In the genomic region with DNA sequence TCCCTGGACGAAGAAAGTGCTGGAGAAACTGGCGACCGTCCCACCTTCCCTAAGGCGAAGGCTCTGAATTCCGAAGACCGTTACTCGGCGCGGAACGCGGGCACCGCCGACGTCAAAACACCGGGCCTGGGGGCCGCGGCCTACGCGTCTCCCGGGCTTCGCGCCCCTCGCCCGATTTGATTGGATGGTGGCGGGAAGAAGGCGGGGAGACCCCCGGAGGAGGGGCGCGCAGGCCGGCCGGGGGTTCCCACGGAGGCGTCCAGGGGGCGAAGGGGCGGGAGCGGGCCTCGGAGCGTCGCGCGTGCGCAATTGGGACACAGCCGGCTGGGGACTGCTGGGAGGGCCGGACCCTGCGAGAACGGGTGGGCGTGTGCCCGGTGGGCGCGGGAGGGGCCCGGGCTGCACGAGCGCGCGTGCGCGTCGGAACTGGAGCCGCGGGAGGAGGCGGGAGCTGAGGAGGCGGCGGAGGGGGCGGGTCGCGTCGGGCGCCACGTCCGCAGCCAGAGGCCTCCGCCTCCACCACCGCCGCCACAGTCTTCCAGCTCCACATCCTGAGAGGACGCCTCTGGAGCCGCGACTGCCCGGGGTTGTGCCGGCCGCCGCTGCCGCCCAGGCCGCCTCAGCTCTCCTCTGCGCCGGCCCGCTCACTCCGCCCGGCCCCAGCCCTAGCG, we compare ENCODE assay signal across 8 cellular contexts.
DNase-seq lines count a peak whose midpoint lies in the region; FAIRE-seq and TF ChIP-seq lines count a peak whose summit lies in the region.

Gene TMEM263, plus strand, starts transcription at position 531 of the 671 bp plus-strand sequence. CDS start 11,210 bp downstream, outside the sequence.

- peak within 1 kb of the TSS; percentile 81 for H3K4me3 ChIP-seq in Loucy (ENCODE audit: low read length, poor library complexity, severe bottlenecking)
- H3K4me3 ChIP-seq in neuron (ENCODE audit: low read length), result peak within 1 kb of the TSS; percentile 82

- H3K36me3 ChIP-seq in ES-I3 (ENCODE audit: insufficient read depth, low read length) (no peaks in the 10 kb centered on the region), Loucy (ENCODE audit: insufficient read depth, low read length) (no peaks in the 10 kb centered on the region), neuron (ENCODE audit: insufficient read depth, low read length) (no peaks in the 10 kb centered on the region)

- peak; percentile 48 for FAIRE-seq in H54 (lab: Jason Lieb, UNC)

- H2AFZ ChIP-seq in Loucy (ENCODE audit: low read length) (peak within 1 kb of the TSS; percentile 81), neuron (ENCODE audit: low read depth, low read length) (peak within 1 kb of the TSS; percentile 95)

- H3K9me3 ChIP-seq in ES-I3 (ENCODE audit: control insufficient read depth, insufficient read depth, low read length) (no peaks in the 10 kb centered on the region; the same call in 1 of the 2 replicates), Loucy (ENCODE audit: insufficient read depth, low read depth, low read length) (no peaks in the 10 kb centered on the region), neuron (ENCODE audit: low read length) (no peaks in the 10 kb centered on the region)

- H3F3A ChIP-seq in Loucy (ENCODE audit: low read depth), result no peaks in the 10 kb centered on the region

- peaks cover 32% of the 10 kb centered on the region for H4K20me1 ChIP-seq in Loucy (ENCODE audit: insufficient read depth, low read length, poor library complexity, severe bottlenecking)

- H3K9ac ChIP-seq in ES-I3 (ENCODE audit: low read depth, low read length) (peak within 1 kb of the TSS; percentile 93), Loucy (ENCODE audit: low read depth, low read length, poor library complexity, severe bottlenecking) (peak within 1 kb of the TSS; percentile 95)

- no peaks in the 10 kb centered on the region for H3K27me3 ChIP-seq in Loucy (ENCODE audit: insufficient read depth, low read length, poor library complexity, severe bottlenecking)
- H3K27me3 ChIP-seq in neuron (ENCODE audit: insufficient read depth, low read length), result no peaks in the 10 kb centered on the region

- H3K9me2 ChIP-seq in Loucy (replicated peaks; ENCODE audit: low read depth, low read length), result no peaks in the 10 kb centered on the region

- no peak for TF ChIP-seq CTCF in Loucy (conservative IDR thresholded peaks at IDR 0.05; ENCODE audit: low read length)

- H3K4me1 ChIP-seq in ES-I3 (ENCODE audit: insufficient read depth, low read length) (no peaks in the 10 kb centered on the region), Loucy (ENCODE audit: insufficient read depth, low read length, poor library complexity, severe bottlenecking) (peaks cover 40% of the 10 kb centered on the region), neuron (ENCODE audit: insufficient read depth, low read length) (peaks cover 22% of the 10 kb centered on the region)

- peak within 1 kb of the TSS; percentile 98 for H3K4me2 ChIP-seq in Loucy (ENCODE audit: low read depth, low read length, poor library complexity, severe bottlenecking)

- DNase-seq in H54 (ENCODE audit: insufficient read length, low spot score) (peak; percentile 88), SHP77 treated with DMSO at 0.1 percent for 48 hours (lab: John Stamatoyannopoulos, UW) (peak; percentile 78), foreskin melanocyte (peak; percentile 91), stromal cell of bone marrow (ENCODE audit: low read depth) (peak; percentile 90)
- DNase-seq in activated naive CD4-positive, alpha-beta T cell (lab: John Stamatoyannopoulos, UW), result peak; percentile 65 to 86 (median 73)

- peak; percentile 89 for TF ChIP-seq POLR2A in H54 (IDR thresholded peaks at IDR 0.05; ENCODE audit: low read depth, low read length)

- peaks cover 66% of the 10 kb centered on the region for H3K79me2 ChIP-seq in Loucy (ENCODE audit: insufficient read depth, low read length)

Comparison
In these comparisons a context has a peak if more than half of its experiments do, and no peak if none do; other contexts are left out.
1. Peak in every context shown above with its lines: DNase-seq and H3K4me3 ChIP-seq.